In genomic region chr11:125210112-125210511, GRCh38 we compare ENCODE assay signal across 16 cellular contexts. TPM values are rescaled to one million over a fixed set of nuclear protein-coding genes. Genes with fewer than 3 reads are reported as not detected.
"Had no signal": no experiment of that assay in that cellular context is flagged by ENCODE, and none has a peak within 500 bp of the region (broad histone marks: within the 10 kb centered on the region; RNA-seq: fewer than 3 reads in every experiment).

No MANE protein-coding gene starts in this region.

- H3K36me3 ChIP-seq: esophagus muscularis mucosa, heart right ventricle, left ventricle myocardium inferior, neutrophil, tibial artery, WERI-Rb-1 had no signal

- H3K27ac ChIP-seq: esophagus muscularis mucosa, heart right ventricle, left ventricle myocardium inferior, neutrophil, tibial artery, WERI-Rb-1 had no signal

- H3K9me3 ChIP-seq: esophagus muscularis mucosa, heart right ventricle, left ventricle myocardium inferior, neutrophil, tibial artery had no signal

- DNase-seq: activated CD4-positive, alpha-beta T cell treated with anti-CD3 and anti-CD28 coated beads, Interleukin-2, amount 50 U/mL, for 4 hours; activated gamma-delta T cell treated with Interleukin-2 at 50 U/mL for 16 hours; effector CD8-positive, alpha-beta T cell; heart right ventricle; left ventricle myocardium inferior; mammary epithelial cell; naive thymus-derived CD4-positive, alpha-beta T cell; retina; stimulated activated CD4-positive, alpha-beta T cell treated with anti-CD3 and anti-CD28 coated beads, Interleukin-12 subunit alpha, Interleukin-12 subunit beta, amount 100 ng/mL, for 4 hours; stimulated activated CD4-positive, alpha-beta T cell treated with anti-CD3 and anti-CD28 coated beads, Interleukin-1b, Interleukin-23, amount 100 ng/mL, for 48 hours; stimulated activated CD8-positive, alpha-beta memory T cell treated with anti-CD3 and anti-CD28 coated beads, Interleukin-4, amount 100 ng/mL, for 48 hours; stimulated activated naive CD4-positive, alpha-beta T cell treated with Interleukin-2 at 50 U/mL for 16 hours; WERI-Rb-1 had no signal

- H3K4me3 ChIP-seq: esophagus muscularis mucosa, heart right ventricle, left ventricle myocardium inferior, tibial artery had no signal

- H3K27me3 ChIP-seq: esophagus muscularis mucosa, heart right ventricle, tibial artery had no signal

RNA-seq across cellular contexts. Expression of gene PKNOX2, which starts 45.6 kb away (rescaled TPM):
- polyA plus RNA-seq: naive thymus-derived CD4-positive, alpha-beta T cell had no signal
